Comparison of ENCODE assay signal across 16 cellular contexts in the genomic region with DNA sequence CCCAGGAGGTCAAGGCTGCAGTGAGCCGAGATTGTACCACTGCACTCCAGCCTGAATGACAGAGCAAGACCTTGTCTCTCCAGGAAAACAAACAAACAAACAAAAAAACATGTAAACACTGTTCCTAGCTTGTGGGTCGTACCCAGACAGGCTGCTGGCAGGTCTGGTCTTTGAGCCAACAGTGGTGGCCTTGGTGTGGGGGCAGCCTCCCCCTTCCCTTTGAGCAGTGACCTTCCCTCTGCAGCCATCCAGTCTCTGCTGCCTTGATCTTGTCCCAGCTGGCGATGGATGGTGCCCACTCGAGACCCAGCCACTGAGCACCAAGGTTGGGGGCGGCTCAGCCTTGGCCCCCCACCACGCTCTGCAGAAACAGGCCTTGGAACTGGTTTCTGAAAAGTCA.
"Had no signal": no experiment of that assay in that cellular context is flagged by ENCODE, and none has a peak within 500 bp of the region (broad histone marks: within the 10 kb centered on the region; RNA-seq: fewer than 3 reads in every experiment).

No MANE protein-coding gene starts in this region.

- H3K4me1 Mint-ChIP-seq: activated CD4-positive, alpha-beta T cell treated with anti-CD3 and anti-CD28 coated beads, Interleukin-2, amount 10 ng/mL, durations not matched to agents 7 days and 5 days; naive thymus-derived CD4-positive, alpha-beta T cell had no signal

- H3K27ac Mint-ChIP-seq: activated CD4-positive, alpha-beta T cell treated with anti-CD3 and anti-CD28 coated beads, Interleukin-2, amount 10 ng/mL, durations not matched to agents 7 days and 5 days; activated naive CD8-positive, alpha-beta T cell; activated T-cell treated with anti-CD3 and anti-CD28 coated beads, Interleukin-2, amount 50 U/mL, for 72 hours; T-helper 2 cell treated with Interferon-gamma antibody and Interleukin-4, amounts not matched to agents 5 μg/mL and 100 μg/mL, for 36 hours had no signal

- H3K27me3 Mint-ChIP-seq: activated CD4-positive, alpha-beta T cell treated with anti-CD3 and anti-CD28 coated beads, Interleukin-2, amount 10 ng/mL, durations not matched to agents 7 days and 5 days; activated naive CD8-positive, alpha-beta T cell; naive thymus-derived CD4-positive, alpha-beta T cell had no signal

- H3K4me3 Mint-ChIP-seq: activated CD4-positive, alpha-beta T cell treated with anti-CD3 and anti-CD28 coated beads, Interleukin-2, amount 10 ng/mL, durations not matched to agents 7 days and 5 days; activated naive CD8-positive, alpha-beta T cell; activated T-cell treated with anti-CD3 and anti-CD28 coated beads, Interleukin-2, amount 50 U/mL, for 72 hours; naive thymus-derived CD4-positive, alpha-beta T cell; T-helper 2 cell treated with Interferon-gamma antibody and Interleukin-4, amounts not matched to agents 5 μg/mL and 100 μg/mL, for 36 hours had no signal

- H3K9me3 Mint-ChIP-seq: activated T-cell treated with anti-CD3 and anti-CD28 coated beads, Interleukin-2, amount 50 U/mL, for 72 hours; T-helper 2 cell treated with Interferon-gamma antibody and Interleukin-4, amounts not matched to agents 5 μg/mL and 100 μg/mL, for 36 hours had no signal

- DNase-seq: activated CD4-positive, alpha-beta T cell treated with anti-CD3 and anti-CD28 coated beads, Interleukin-2, amount 10 ng/mL, durations not matched to agents 7 days and 5 days; activated CD8-positive, alpha-beta memory T cell treated with anti-CD3 and anti-CD28 coated beads, Interleukin-2, amount 50 U/mL, for 48 hours; activated gamma-delta T cell; activated T-cell treated with anti-CD3 and anti-CD28 coated beads, Interleukin-2, amount 50 U/mL, for 72 hours; mucosa of descending colon; naive thymus-derived CD4-positive, alpha-beta T cell; stimulated activated CD4-positive, alpha-beta T cell treated with anti-CD3 and anti-CD28 coated beads, Interleukin-4, amount 100 ng/mL, for 24 hours; stimulated activated naive CD4-positive, alpha-beta T cell treated with Interleukin-2 at 50 U/mL for 16 hours; substantia nigra had no signal

- H3K27ac ChIP-seq: hepatocyte, vagina had no signal

- H3K4me3 ChIP-seq: hepatocyte, mucosa of descending colon, skin epidermis, tibial nerve, vagina had no signal

- H3K9me3 ChIP-seq: mucosa of descending colon, vagina had no signal

- H3K27me3 ChIP-seq: hepatocyte, tibial nerve, vagina had no signal

- FAIRE-seq: keratinocyte had no signal
